Comparison of ENCODE assay signal across 12 cellular contexts in genomic region chr5:106849266-106849665, GRCh38.
"Had no signal": no experiment of that assay in that cellular context is flagged by ENCODE, and none has a peak within 500 bp of the region (broad histone marks: within the 10 kb centered on the region; RNA-seq: fewer than 3 reads in every experiment).

No MANE protein-coding gene starts in this region.

- ATAC-seq: activated naive CD8-positive, alpha-beta T cell treated with anti-CD3 and anti-CD28 coated beads, Interleukin-2, amount 50 U/mL, for 24 hours; foreskin keratinocyte; left colon; lower lobe of right lung; stimulated activated effector memory CD8-positive, alpha-beta T cell treated with anti-CD3 and anti-CD28 coated beads, Interleukin-12 subunit alpha, Interleukin-12 subunit beta, amount 100 ng/mL, for 72 hours had no signal

- H3K27ac ChIP-seq: foreskin keratinocyte, lower lobe of right lung, parathyroid adenoma, tibial artery had no signal

- H3K36me3 ChIP-seq: lower lobe of right lung, tibial artery had no signal

- H3K27me3 ChIP-seq: foreskin keratinocyte, tibial artery had no signal

- H2AFZ ChIP-seq: parathyroid adenoma had no signal

- H3K4me1 ChIP-seq: foreskin keratinocyte, lower lobe of right lung, parathyroid adenoma, tibial artery had no signal

- DNase-seq: activated naive CD4-positive, alpha-beta T cell treated with Interleukin-2 at 50 U/mL for 16 hours; activated naive CD8-positive, alpha-beta T cell treated with anti-CD3 and anti-CD28 coated beads, Interleukin-2, amount 50 U/mL, for 24 hours; aorta; effector CD8-positive, alpha-beta T cell; foreskin keratinocyte; left colon; lower lobe of right lung; stimulated activated CD4-positive, alpha-beta T cell treated with anti-CD3 and anti-CD28 coated beads, Interleukin-12 subunit alpha, Interleukin-12 subunit beta, amount 100 ng/mL, for 4 hours; stimulated activated CD4-positive, alpha-beta T cell treated with anti-CD3 and anti-CD28 coated beads, Interleukin-2, amount 100 ng/mL, for 24 hours; tibial artery had no signal

- H3K4me3 ChIP-seq: lower lobe of right lung, tibial artery had no signal

- H3K9me3 ChIP-seq: lower lobe of right lung, tibial artery had no signal

- H3K9ac ChIP-seq: parathyroid adenoma had no signal
